In the genomic region with DNA sequence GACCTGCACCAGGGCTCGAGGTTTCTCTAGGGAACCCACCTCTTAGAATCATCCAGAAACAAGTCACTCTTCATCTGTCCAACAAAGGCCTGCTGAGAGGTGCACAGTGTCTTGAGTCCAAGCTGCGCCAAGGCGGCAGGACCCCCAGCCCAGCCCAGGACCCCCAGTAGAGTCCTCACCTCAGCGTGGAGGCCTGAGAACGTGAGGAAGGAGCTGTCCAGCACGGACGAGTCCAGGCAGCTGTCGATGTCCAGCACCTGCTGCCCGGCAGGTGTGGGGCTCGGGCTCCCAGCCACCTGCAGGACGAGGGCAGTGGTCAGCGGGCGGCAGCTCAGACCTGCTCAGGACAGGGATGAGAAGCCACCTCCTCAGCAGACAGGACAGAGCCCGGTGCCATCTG, we compare ENCODE assay signal across 2 cellular contexts. TPM values are rescaled to one million over a fixed set of nuclear protein-coding genes. Genes with fewer than 3 reads are reported as not detected.
"Had no signal": no experiment of that assay in that cellular context is flagged by ENCODE, and none has a peak within 500 bp of the region (broad histone marks: within the 10 kb centered on the region; RNA-seq: fewer than 3 reads in every experiment).

No MANE protein-coding gene starts in this region.

RNA-seq across cellular contexts. Expression of a gene that starts 50.7 kb away (rescaled TPM):
- total RNA-seq: thoracic aorta, tibial nerve had no signal
